ENCODE assay signal across 34 cellular contexts in genomic region chr5:175170899-175171298, GRCh38.
"Had no signal": no experiment of that assay in that cellular context is flagged by ENCODE, and none has a peak within 500 bp of the region (broad histone marks: within the 10 kb centered on the region; RNA-seq: fewer than 3 reads in every experiment).

No MANE protein-coding gene starts in this region.

- H3K36me3 ChIP-seq: MG63 had no signal

- H3K9ac ChIP-seq: KMS-11 had no signal

- DNase-seq: Karpas-422, Kasumi-1, MG63, MM.1S, MV-4-11, NCI-H1048, NCI-H1092, NCI-H1092 treated with DMSO at 0.1 percent for 48 hours, NCI-H1105, NCI-H1105 treated with DMSO at 0.1 percent for 48 hours, NCI-H1417, NCI-H1417 treated with DMSO at 0.1 percent for 48 hours, NCI-H1436, NCI-H1436 treated with DMSO at 0.1 percent for 48 hours, NCI-H146, NCI-H1694, NCI-H1694 treated with DMSO at 0.1 percent for 48 hours, NCI-H187, NCI-H187 treated with DMSO at 0.1 percent for 48 hours, NCI-H1930, NCI-H2029, NCI-H2029 treated with DMSO at 0.1 percent for 48 hours, NCI-H2081, NCI-H2081 treated with DMSO at 0.1 percent for 48 hours, NCI-H2107, NCI-H2171, NCI-H2171 treated with DMSO at 0.1 percent for 48 hours, NCI-H2227 treated with DMSO at 0.1 percent for 48 hours, NCI-H226, NCI-H345, NCI-H446, NCI-H446 treated with DMSO at 0.1 percent for 48 hours, NCI-H510A had no signal

- H3K27me3 ChIP-seq: MG63 had no signal

- H3K4me2 ChIP-seq: KMS-11 had no signal

- H3K4me3 ChIP-seq: MG63 had no signal

- H3K9me3 ChIP-seq: MG63 had no signal

- H3K27ac ChIP-seq: KMS-11 had no signal
